Comparison of ENCODE assay signal across 8 cellular contexts in the genomic region with DNA sequence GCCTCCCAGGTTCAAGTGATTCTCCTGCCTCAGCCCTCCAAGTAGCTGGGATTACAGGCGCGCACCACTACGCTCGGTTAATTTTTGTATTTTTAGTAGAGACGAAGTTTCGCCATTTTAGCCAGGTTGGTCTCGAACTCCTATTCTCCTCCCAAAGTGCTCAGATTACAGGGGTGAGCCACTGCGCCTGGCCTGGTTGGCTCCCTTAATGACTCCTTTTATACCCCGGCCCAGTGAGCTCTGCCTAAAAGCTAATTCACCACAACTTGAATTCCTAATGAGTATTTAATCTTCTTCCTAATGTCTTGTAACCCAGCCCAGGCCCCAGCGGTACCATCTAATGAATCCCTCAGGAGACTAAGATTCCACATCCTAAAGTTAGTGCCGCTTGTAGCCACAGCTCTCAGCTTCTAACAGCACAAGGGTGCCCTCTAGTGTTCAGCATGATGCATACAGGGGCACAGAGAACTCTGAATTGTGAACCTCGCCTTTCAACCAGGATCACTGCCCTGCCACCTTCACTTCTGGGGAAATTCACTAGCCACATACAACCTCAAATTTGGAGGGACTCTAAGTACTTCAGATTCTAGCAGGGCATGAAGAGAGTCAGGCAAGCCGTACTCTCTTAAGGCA.
A peak's percentile ranks its signal among the peaks of the same experiment; 100 is the strongest.
DNase-seq lines count a peak whose midpoint lies in the region; ATAC-seq lines count a peak whose summit lies in the region.

No MANE protein-coding gene starts in this region.

- DNase-seq in EH (ENCODE audit: low read depth) = peak; percentile 33
- DNase-seq in HuH-7.5 (ENCODE audit: low spot score) = peak; percentile 6
- peak; percentile 56 for DNase-seq in RPMI8226
- peak; percentile 66 for DNase-seq in activated naive CD4-positive, alpha-beta T cell treated with anti-CD3 and anti-CD28 coated beads for 36 hours
- DNase-seq in glomerular visceral epithelial cell (ENCODE audit: extremely low spot score) = peak; percentile 19
- peak; percentile 10 for DNase-seq in pulmonary artery endothelial cell (ENCODE audit: low read depth, low spot score)

- intact Hi-C loops in activated naive CD4-positive, alpha-beta T cell treated with anti-CD3 and anti-CD28 coated beads for 36 hours (cut with micrococcal nuclease) = loop anchor here (1.0 to 5.0 kb wide), 6 partner anchors 44 to 1091 kb away; no protein-coding TSS in a partner anchor

- H3K27ac Mint-ChIP-seq in activated naive CD4-positive, alpha-beta T cell treated with anti-CD3 and anti-CD28 coated beads for 36 hours = no peak overlapping the region
- no peak overlapping the region for H3K27ac Mint-ChIP-seq in activated T-helper 17 cell treated with anti-CD3 and anti-CD28 coated beads, Interleukin-2, amount 50 U/mL, for 72 hours

- CTCF ChIA-PET in activated naive CD4-positive, alpha-beta T cell treated with anti-CD3 and anti-CD28 coated beads for 36 hours (lab: Charles Lee) = interaction anchor here (0.7 to 1.2 kb wide), 3 partner anchors 44 to 658 kb away, joined by 3 to 4 read pairs (median 3); no protein-coding TSS in a partner anchor

- H3K9me3 Mint-ChIP-seq in activated naive CD4-positive, alpha-beta T cell treated with anti-CD3 and anti-CD28 coated beads for 36 hours = no peaks in the 10 kb centered on the region
- H3K9me3 Mint-ChIP-seq in activated T-helper 17 cell treated with anti-CD3 and anti-CD28 coated beads, Interleukin-2, amount 50 U/mL, for 72 hours = no peaks in the 10 kb centered on the region

- peak; percentile 75 for ATAC-seq in GM21367 (IDR thresholded peaks at IDR 0.05; ENCODE audit: unreplicated experiment)
- no peak for ATAC-seq in activated T-helper 17 cell treated with anti-CD3 and anti-CD28 coated beads, Interleukin-2, amount 50 U/mL, for 72 hours (replicated peaks)

- H3K4me1 Mint-ChIP-seq in activated naive CD4-positive, alpha-beta T cell treated with anti-CD3 and anti-CD28 coated beads for 36 hours (ENCODE audit: low read depth) = peaks cover 2% of the 10 kb centered on the region
- H3K4me1 Mint-ChIP-seq in activated T-helper 17 cell treated with anti-CD3 and anti-CD28 coated beads, Interleukin-2, amount 50 U/mL, for 72 hours = no peaks in the 10 kb centered on the region

- H3K36me3 Mint-ChIP-seq in activated naive CD4-positive, alpha-beta T cell treated with anti-CD3 and anti-CD28 coated beads for 36 hours (ENCODE audit: low read depth) = no peaks in the 10 kb centered on the region
- no peaks in the 10 kb centered on the region for H3K36me3 Mint-ChIP-seq in activated T-helper 17 cell treated with anti-CD3 and anti-CD28 coated beads, Interleukin-2, amount 50 U/mL, for 72 hours (ENCODE audit: low read depth)

- no peak overlapping the region for H3K4me3 Mint-ChIP-seq in activated naive CD4-positive, alpha-beta T cell treated with anti-CD3 and anti-CD28 coated beads for 36 hours
- no peak overlapping the region for H3K4me3 Mint-ChIP-seq in activated T-helper 17 cell treated with anti-CD3 and anti-CD28 coated beads, Interleukin-2, amount 50 U/mL, for 72 hours

- no peaks in the 10 kb centered on the region for H3K27me3 Mint-ChIP-seq in activated naive CD4-positive, alpha-beta T cell treated with anti-CD3 and anti-CD28 coated beads for 36 hours (ENCODE audit: low read depth)
- no peaks in the 10 kb centered on the region for H3K27me3 Mint-ChIP-seq in activated T-helper 17 cell treated with anti-CD3 and anti-CD28 coated beads, Interleukin-2, amount 50 U/mL, for 72 hours

Comparison
In these comparisons a context has a peak if more than half of its experiments do, and no peak if none do; other contexts are left out.
1. DNase-seq: peak in every context shown above with its lines; median percentile 66 in activated naive CD4-positive, alpha-beta T cell treated with anti-CD3 and anti-CD28 coated beads for 36 hours; 56 in RPMI8226; 33 in EH; 19 in glomerular visceral epithelial cell; 10 in pulmonary artery endothelial cell; 6 in HuH-7.5.